14 cellular contexts compared by ENCODE assay signal in genomic region chr7:108245523-108246226, GRCh38.
DNase-seq lines count a peak whose midpoint lies in the region; ATAC-seq and TF ChIP-seq lines count a peak whose summit lies in the region.
"Had no signal": no experiment of that assay in that cellular context is flagged by ENCODE, and none has a peak within 500 bp of the region (broad histone marks: within the 10 kb centered on the region; RNA-seq: fewer than 3 reads in every experiment).

No MANE protein-coding gene starts in this region.

- H3F3A ChIP-seq in GM23338 (replicated peaks; ENCODE audit: low read depth): no peaks in the 10 kb centered on the region

- no TSS peak for BruUV-seq in A673 (replicated peaks; lab: Mats Ljungman, UMichigan)

- intact Hi-C loops in esophagus squamous epithelium (cut with DNase I) (no loop called here), A673 (cut with micrococcal nuclease; ENCODE audit: unreplicated experiment) (no loop called here)

- H3K9me2 ChIP-seq in GM23338 (ENCODE audit: insufficient read depth): peaks cover 8% of the 10 kb centered on the region

- H3K9me3 ChIP-seq in RWPE2 (ENCODE audit: severe bottlenecking) (no peaks in the 10 kb centered on the region), esophagus squamous epithelium (no peaks in the 10 kb centered on the region), A673 (ENCODE audit: low read depth, low read length, poor library complexity, severe bottlenecking) (no peaks in the 10 kb centered on the region)
- H3K9me3 ChIP-seq: stomach had no signal

- POLR2A ChIA-PET in A673 (lab: Charles Lee; ENCODE audit: low non-redundant PET): interaction anchor here (0.6 kb wide), 1 partner anchor 60 kb away, joined by 3 read pairs; no protein-coding TSS in a partner anchor

- H3K27me3 Mint-ChIP-seq in GM23338 (ENCODE audit: insufficient read depth, low read depth, poor library complexity) (no peaks in the 10 kb centered on the region), osteocyte (ENCODE audit: unreplicated experiment) (no peaks in the 10 kb centered on the region)
- H3K27me3 Mint-ChIP-seq in natural killer cell treated with Interleukin-12 subunit alpha and Interleukin-12 subunit beta and Interleukin-15 and Interleukin-18, amount 100 ng/mL, for 72 hours: peaks cover 3 to 15% of the 10 kb centered on the region in 2 donors

- no peak overlapping the region for H3K4me3 ChIP-seq in GM23338
- H3K4me3 ChIP-seq in RWPE2 (ENCODE audit: severe bottlenecking): no peak overlapping the region
- no peak overlapping the region for H3K4me3 ChIP-seq in esophagus squamous epithelium
- H3K4me3 ChIP-seq in A673 (ENCODE audit: low read depth, low read length, poor library complexity, severe bottlenecking): no peak overlapping the region
- H3K4me3 ChIP-seq: stomach had no signal

- H3K27ac Mint-ChIP-seq in GM23338 (no peak overlapping the region; the same call in 1 of the 2 replicates), osteocyte (ENCODE audit: unreplicated experiment) (peak overlapping the region; percentile 62)
- H3K27ac Mint-ChIP-seq in natural killer cell treated with Interleukin-12 subunit alpha and Interleukin-12 subunit beta and Interleukin-15 and Interleukin-18, amount 100 ng/mL, for 72 hours: no peak overlapping the region
- H3K27ac Mint-ChIP-seq: CD14-positive monocyte had no signal

- DNase-seq in GM23338 (ENCODE audit: low spot score) (no peak), RWPE2 (ENCODE audit: low spot score) (no peak), esophagus squamous epithelium (lab: John Stamatoyannopoulos, UW) (no peak), osteocyte (ENCODE audit: extremely low spot score, unreplicated experiment) (no peak), A673 (ENCODE audit: low spot score) (no peak), iPS-NIHi11 (ENCODE audit: low spot score) (no peak)
- DNase-seq in natural killer cell treated with Interleukin-12 subunit alpha and Interleukin-12 subunit beta and Interleukin-15 and Interleukin-18, amount 100 ng/mL, for 72 hours (ENCODE audit: low spot score): no peak
- DNase-seq: midbrain, NCI-H187, NCI-H526 treated with DMSO at 0.1 percent for 48 hours had no signal

- WGBS in esophagus squamous epithelium, 2 donors: 36 to 75% methylated on average over 2 of the region's 2 CpGs

- CTCF ChIA-PET in A673 (lab: Charles Lee): no interaction called here

- H4K20me1 ChIP-seq in GM23338 (replicated peaks; ENCODE audit: insufficient read depth): no peaks in the 10 kb centered on the region

- TF ChIP-seq POLR2A in esophagus squamous epithelium (IDR thresholded peaks at IDR 0.05): no peak

- H3K4me1 ChIP-seq in GM23338 (ENCODE audit: insufficient read depth) (peaks cover 9% of the 10 kb centered on the region), RWPE2 (ENCODE audit: insufficient read depth, poor library complexity, severe bottlenecking) (peaks cover 5% of the 10 kb centered on the region), esophagus squamous epithelium (peaks cover 0 to 15% (median 9%) of the 10 kb centered on the region in 3 donors), A673 (ENCODE audit: insufficient read depth, low read length, poor library complexity, severe bottlenecking) (peaks cover 10% of the 10 kb centered on the region)

- H3K27ac ChIP-seq in GM23338 (ENCODE audit: low read depth) (no peak overlapping the region), RWPE2 (ENCODE audit: poor library complexity, severe bottlenecking) (peak overlapping the region; percentile 36), esophagus squamous epithelium (peak overlapping the region in 3 of 4 donors; percentile 25 to 72 (median 55)), A673 (ENCODE audit: low read depth, low read length, poor library complexity, severe bottlenecking) (no peak overlapping the region)
- H3K27ac ChIP-seq: HL-60, stomach had no signal

- no peaks in the 10 kb centered on the region for H3K36me3 ChIP-seq in GM23338 (ENCODE audit: insufficient read depth)
- H3K36me3 ChIP-seq in RWPE2 (ENCODE audit: low read depth): no peaks in the 10 kb centered on the region
- no peaks in the 10 kb centered on the region for H3K36me3 ChIP-seq in esophagus squamous epithelium
- no peaks in the 10 kb centered on the region for H3K36me3 ChIP-seq in A673 (ENCODE audit: insufficient read depth, low read length, poor library complexity, severe bottlenecking)
- H3K36me3 ChIP-seq: stomach had no signal

- H3K4me1 Mint-ChIP-seq in GM23338 (peaks cover 7% of the 10 kb centered on the region), osteocyte (ENCODE audit: unreplicated experiment) (peaks cover 17% of the 10 kb centered on the region)
- H3K4me1 Mint-ChIP-seq in natural killer cell treated with Interleukin-12 subunit alpha and Interleukin-12 subunit beta and Interleukin-15 and Interleukin-18, amount 100 ng/mL, for 72 hours (ENCODE audit: low read depth in 2 of 2): no peaks in the 10 kb centered on the region
- H3K4me1 Mint-ChIP-seq: CD14-positive monocyte had no signal

- H3K27me3 ChIP-seq in GM23338 (ENCODE audit: insufficient read depth): no peaks in the 10 kb centered on the region
- no peaks in the 10 kb centered on the region for H3K27me3 ChIP-seq in RWPE2 (ENCODE audit: insufficient read depth, poor library complexity, severe bottlenecking)
- H3K27me3 ChIP-seq in esophagus squamous epithelium: no peaks in the 10 kb centered on the region
- H3K27me3 ChIP-seq in A673 (replicated peaks; ENCODE audit: insufficient read depth, low read depth, low read length, poor library complexity): no peaks in the 10 kb centered on the region
- H3K27me3 ChIP-seq: stomach had no signal

- H3K4me2 ChIP-seq in GM23338: no peak overlapping the region

- H3K9me3 Mint-ChIP-seq in GM23338: no peaks in the 10 kb centered on the region
- H3K9me3 Mint-ChIP-seq in osteocyte (ENCODE audit: unreplicated experiment): no peaks in the 10 kb centered on the region
- no peaks in the 10 kb centered on the region for H3K9me3 Mint-ChIP-seq in natural killer cell treated with Interleukin-12 subunit alpha and Interleukin-12 subunit beta and Interleukin-15 and Interleukin-18, amount 100 ng/mL, for 72 hours

- H3K4me3 Mint-ChIP-seq in GM23338 (no peak overlapping the region), osteocyte (ENCODE audit: unreplicated experiment) (no peak overlapping the region)
- H3K4me3 Mint-ChIP-seq in natural killer cell treated with Interleukin-12 subunit alpha and Interleukin-12 subunit beta and Interleukin-15 and Interleukin-18, amount 100 ng/mL, for 72 hours: no peak overlapping the region
- H3K4me3 Mint-ChIP-seq: CD14-positive monocyte had no signal

- peak overlapping the region; percentile 56; the same call in 1 of the 2 replicates for H2AFZ ChIP-seq in GM23338

- TF ChIP-seq CTCF in GM23338 (conservative IDR thresholded peaks at IDR 0.05; ENCODE audit: low read depth in 2 of 2): no peak
- TF ChIP-seq CTCF in RWPE2 (IDR thresholded peaks at IDR 0.05; ENCODE audit: poor library complexity, severe bottlenecking): no peak
- TF ChIP-seq CTCF in esophagus squamous epithelium (IDR thresholded peaks at IDR 0.05): no peak
- no peak for TF ChIP-seq CTCF in osteocyte (IDR thresholded peaks at IDR 0.05)
- TF ChIP-seq CTCF in A673 (conservative IDR thresholded peaks at IDR 0.05; ENCODE audit: low read depth, low read length): no peak

- H3K79me2 ChIP-seq in GM23338 (replicated peaks; ENCODE audit: insufficient read depth): no peaks in the 10 kb centered on the region

- H3K36me3 Mint-ChIP-seq in GM23338 (ENCODE audit: low read depth): no peaks in the 10 kb centered on the region
- H3K36me3 Mint-ChIP-seq in osteocyte (ENCODE audit: unreplicated experiment): peaks cover 1% of the 10 kb centered on the region
- no peaks in the 10 kb centered on the region for H3K36me3 Mint-ChIP-seq in natural killer cell treated with Interleukin-12 subunit alpha and Interleukin-12 subunit beta and Interleukin-15 and Interleukin-18, amount 100 ng/mL, for 72 hours
- H3K36me3 Mint-ChIP-seq: CD14-positive monocyte had no signal

- ATAC-seq in GM23338 (no peak), RWPE2 (ENCODE audit: low read depth) (no peak), GM19328 (IDR thresholded peaks at IDR 0.05; ENCODE audit: unreplicated experiment) (no peak)
- no peak for ATAC-seq in natural killer cell treated with Interleukin-12 subunit alpha and Interleukin-12 subunit beta and Interleukin-15 and Interleukin-18, amount 100 ng/mL, for 72 hours

TF ChIP-seq in GM23338, 12 proteins besides CTCF, POLR2A, EP300 and RAD21 (continues in another document):
- TF ChIP-seq EZH2phosphoT487 (IDR thresholded peaks at IDR 0.05; ENCODE audit: unreplicated experiment): no peak

Comparison
In these comparisons a context has a peak if more than half of its experiments do, and no peak if none do; other contexts are left out.
1. H3K27ac ChIP-seq: peak in RWPE2 (single experiment) and esophagus squamous epithelium (3 of 4); none in GM23338 (single experiment) and A673 (single experiment).